Comparison of ENCODE assay signal across 1 cellular context in genomic region chr15:78777290-78777952, GRCh38. TPM values are rescaled to one million over a fixed set of nuclear protein-coding genes. Genes with fewer than 3 reads are reported as not detected.
"Had no signal": no experiment of that assay in that cellular context is flagged by ENCODE, and none has a peak within 500 bp of the region (broad histone marks: within the 10 kb centered on the region; RNA-seq: fewer than 3 reads in every experiment).

No MANE protein-coding gene starts in this region.

RNA-seq across cellular contexts. Expression of gene ADAMTS7, which starts 33.8 kb away (rescaled TPM):
- polyA plus RNA-seq: immature natural killer cell had no signal
